ENCODE assay signal across 8 cellular contexts in genomic region chr2:28395334-28396061, GRCh38. TPM values are rescaled to one million over a fixed set of nuclear protein-coding genes. Genes with fewer than 3 reads are reported as not detected.
A peak's percentile ranks its signal among the peaks of the same experiment; 100 is the strongest.
DNase-seq lines count a peak whose midpoint lies in the region; ATAC-seq and TF ChIP-seq lines count a peak whose summit lies in the region.

No MANE protein-coding gene starts in this region.

- H3K79me2 ChIP-seq in smooth muscle cell (ENCODE audit: low read depth), result peaks cover 77% of the 10 kb centered on the region

- WGBS in smooth muscle cell (ENCODE audit: low lambda C conversion rate), result 6% methylated on average over 15 of the region's 15 CpGs

- CTCF ChIA-PET in HEK293 (lab: Yijun Ruan, JAX), result interaction anchor here (0.6 to 1.0 kb wide), 5 partner anchors 30 to 644 kb away, joined by 3 read pairs; partner anchors contain the start of gene BABAM2

- peaks cover 23% of the 10 kb centered on the region for H3K4me1 ChIP-seq in HEK293 (ENCODE audit: control insufficient read depth, insufficient read depth, low read length)
- H3K4me1 ChIP-seq in smooth muscle cell (ENCODE audit: low read depth), result peaks cover 25% of the 10 kb centered on the region

- POLR2A ChIA-PET in HEK293 (lab: Yijun Ruan, JAX), result interaction anchor here (0.7 kb wide), 1 partner anchor 243 kb away, joined by 8 read pairs; no protein-coding TSS in a partner anchor

- peak overlapping the region; percentile 99 for H3K9ac ChIP-seq in smooth muscle cell (ENCODE audit: low read depth)

- H3F3A ChIP-seq in smooth muscle cell (ENCODE audit: low read depth), result peaks cover 29% of the 10 kb centered on the region

- TF ChIP-seq CTCF in HEK293 (tag by site-specific recombination; IDR thresholded peaks at IDR 0.05), result no peak
- TF ChIP-seq CTCF in smooth muscle cell (IDR thresholded peaks at IDR 0.05; ENCODE audit: borderline replicate concordance, insufficient read depth, poor library complexity, severe bottlenecking), result no peak

- H3K4me3 ChIP-seq in HEK293 (ENCODE audit: low read depth, low read length), result peak overlapping the region; percentile 84
- peak overlapping the region; percentile 99 for H3K4me3 ChIP-seq in smooth muscle cell

- no peaks in the 10 kb centered on the region for H3K27me3 ChIP-seq in smooth muscle cell (ENCODE audit: low read depth)

- peak overlapping the region; percentile 90 for H3K4me2 ChIP-seq in smooth muscle cell

- H3K36me3 ChIP-seq in HEK293 (ENCODE audit: control insufficient read depth in 2 of 2, insufficient read depth in 1 of 2, low read length in 2 of 2) (no peaks in the 10 kb centered on the region), smooth muscle cell (ENCODE audit: low read depth) (no peaks in the 10 kb centered on the region)

- H3K27ac ChIP-seq in HEK293 (ENCODE audit: extremely low read depth, low read depth, low read length), result peak overlapping the region; percentile 34; the same call in 1 of the 2 replicates
- peak overlapping the region; percentile 99 for H3K27ac ChIP-seq in smooth muscle cell (ENCODE audit: low read depth)

- H3K9me3 ChIP-seq in HEK293 (ENCODE audit: control insufficient read depth, insufficient read depth, low read depth, low read length) (no peaks in the 10 kb centered on the region), smooth muscle cell (replicated peaks; ENCODE audit: low read depth) (no peaks in the 10 kb centered on the region)

- intact Hi-C loops in cardiac septum (cut with DNase I), result loop anchor here (5.0 kb wide), 1 partner anchor 57 kb away; no protein-coding TSS in a partner anchor

- DNase-seq in SKM-1 treated with dmso at 0.1 percent for 144 hours (lab: John Stamatoyannopoulos, UW; ENCODE audit: unreplicated experiment) (peak; percentile 76), cardiac septum (ENCODE audit: low spot score) (peak; percentile 80), smooth muscle cell (lab: John Stamatoyannopoulos, UW; ENCODE audit: unreplicated experiment) (no peak), DMS114 treated with DMSO at 0.1 percent for 48 hours (lab: John Stamatoyannopoulos, UW; ENCODE audit: unreplicated experiment) (no peak)

- peaks cover 71% of the 10 kb centered on the region for H4K20me1 ChIP-seq in smooth muscle cell (ENCODE audit: low read depth)

- ATAC-seq in HG03159 (IDR thresholded peaks at IDR 0.05; ENCODE audit: unreplicated experiment), result no peak
- no peak for ATAC-seq in HG02852 (IDR thresholded peaks at IDR 0.05; ENCODE audit: unreplicated experiment)
- ATAC-seq in HG03139 (IDR thresholded peaks at IDR 0.05; ENCODE audit: unreplicated experiment), result no peak

- H2AFZ ChIP-seq in smooth muscle cell (ENCODE audit: low read depth), result no peak overlapping the region

TF ChIP-seq in HEK293, 187 proteins besides CTCF, POLR2A, EP300 and RAD21:
- peak; percentile 83 for TF ChIP-seq ZNF335 (tag by site-specific recombination; conservative IDR thresholded peaks at IDR 0.05)
- 0 out of 2 replicates have a peak, but pooled peaks have one; percentile 14 for TF ChIP-seq ZBTB20 (tag by site-specific recombination; IDR thresholded peaks at IDR 0.05)
- no peak for TF ChIP-seq ZNF10 (tag by site-specific recombination; IDR thresholded peaks at IDR 0.05)
- no peak for TF ChIP-seq ZNF521 (tag by site-specific recombination; IDR thresholded peaks at IDR 0.05)

RNA-seq across cellular contexts. Expression of gene FOSL2, which starts 2.8 kb away (rescaled TPM):
- 65.4 TPM for total RNA-seq in cardiac septum
- total RNA-seq in smooth muscle cell, result 106 and 120 TPM in 2 replicates
- 70.8 and 72.6 TPM in 2 replicates for polyA plus RNA-seq in smooth muscle cell

Comparison
In these comparisons a context has a peak if more than half of its experiments do, and no peak if none do; other contexts are left out.
1. DNase-seq: peak in SKM-1 treated with dmso at 0.1 percent for 144 hours (single experiment) and cardiac septum (single experiment); none in smooth muscle cell (single experiment) and DMS114 treated with DMSO at 0.1 percent for 48 hours (single experiment).